ENCODE assay signal across 8 cellular contexts in genomic region chr9:121288874-121289553, GRCh38. TPM values are rescaled to one million over a fixed set of nuclear protein-coding genes. Genes with fewer than 3 reads are reported as not detected.
DNase-seq lines count a peak whose midpoint lies in the region; ATAC-seq, FAIRE-seq and TF ChIP-seq lines count a peak whose summit lies in the region.

No MANE protein-coding gene starts in this region.

- peaks cover 54% of the 10 kb centered on the region for H3K4me1 ChIP-seq in body of pancreas
- H3K4me1 ChIP-seq in keratinocyte (ENCODE audit: control insufficient read depth, extremely low read depth, insufficient read depth, low read length), result peaks cover 55% of the 10 kb centered on the region
- H3K4me1 ChIP-seq in spleen, result peaks cover 44 to 84% (median 66%) of the 10 kb centered on the region in 6 donors

- H3K27me3 ChIP-seq in body of pancreas (no peaks in the 10 kb centered on the region), keratinocyte (ENCODE audit: control insufficient read depth, extremely low read depth, insufficient read depth, low read length) (no peaks in the 10 kb centered on the region), spleen (replicated peaks in 1 of 7) (no peaks in the 10 kb centered on the region)

- H3K9me3 ChIP-seq in body of pancreas (no peaks in the 10 kb centered on the region), keratinocyte (ENCODE audit: control insufficient read depth, low read depth, low read length) (no peaks in the 10 kb centered on the region), spleen (no peaks in the 10 kb centered on the region)

- TF ChIP-seq CTCF in body of pancreas (IDR thresholded peaks at IDR 0.05) (no peak), keratinocyte (optimal IDR thresholded peaks at IDR 0.05 in 1 of 3, IDR thresholded peaks at IDR 0.05 in 1 of 3, conservative IDR thresholded peaks at IDR 0.05 in 1 of 3; ENCODE audit: extremely low read depth in 1 of 3, insufficient read depth in 2 of 3, low read length in 3 of 3) (no peak), spleen (IDR thresholded peaks at IDR 0.05 in 8 of 11, conservative IDR thresholded peaks at IDR 0.05 in 3 of 11) (no peak)

- H3K9ac ChIP-seq in keratinocyte (ENCODE audit: control insufficient read depth, extremely low read depth, insufficient read depth, low read length), result peak overlapping the region; percentile 91

- H3K4me3 ChIP-seq in body of pancreas (no peak overlapping the region), keratinocyte (ENCODE audit: control insufficient read depth in 2 of 3, extremely low read depth in 1 of 3, insufficient read depth in 2 of 3, low read depth in 1 of 3, low read length in 3 of 3) (peak overlapping the region in 2 of 3 experiments; percentile 28 to 30), spleen (no peak overlapping the region)

- no peak for FAIRE-seq in keratinocyte (lab: Jason Lieb, UNC)

- H3K36me3 ChIP-seq in body of pancreas (replicated peaks in 1 of 2; ENCODE audit: insufficient read depth in 1 of 2, low read depth in 2 of 2) (no peaks in the 10 kb centered on the region), keratinocyte (ENCODE audit: control insufficient read depth in 2 of 2, extremely low read depth in 1 of 2, insufficient read depth in 2 of 2, low read length in 2 of 2) (peaks cover 0 to 19% of the 10 kb centered on the region in 2 experiments), spleen (peaks cover 0 to 46% (median 0%) of the 10 kb centered on the region in 6 donors)

- dilution Hi-C loops in keratinocyte (cut with MboI; ENCODE audit: extremely low pct_ligation_motif_present, low sequenced_read_pairs), result no loop called here

- H3K27ac ChIP-seq in body of pancreas (peak overlapping the region; percentile 71 to 93 (median 88)), keratinocyte (ENCODE audit: control insufficient read depth, insufficient read depth, low read length) (peak overlapping the region; percentile 100), spleen (peak overlapping the region; percentile 54 to 95 (median 88))

- WGBS in body of pancreas, 2 donors, result 51 to 59% methylated on average over 9 of the region's 9 CpGs
- WGBS in spleen, 5 donors, result 44 to 57% (median 53%) methylated on average over 9 of the region's 9 CpGs

- H3K4me2 ChIP-seq in keratinocyte (ENCODE audit: control insufficient read depth, extremely low read depth, insufficient read depth, low read depth, low read length), result peak overlapping the region; percentile 74

- H3K9me1 ChIP-seq in keratinocyte (ENCODE audit: control insufficient read depth, extremely low read depth, insufficient read depth, low read length), result no peaks in the 10 kb centered on the region

- peaks cover 1% of the 10 kb centered on the region for H3K79me2 ChIP-seq in keratinocyte (ENCODE audit: control insufficient read depth, insufficient read depth, low read length)

- H2AFZ ChIP-seq in keratinocyte (ENCODE audit: control insufficient read depth, low read length), result peak overlapping the region; percentile 74

- TF ChIP-seq POLR2A in body of pancreas (IDR thresholded peaks at IDR 0.05) (peak in 2 of 3 donors; percentile 43 to 50), spleen (IDR thresholded peaks at IDR 0.05) (no peak)

- ATAC-seq in body of pancreas, result peak; percentile 72

- DNase-seq in HK-2 (ENCODE audit: unreplicated experiment) (peak; percentile 41), body of pancreas (peak; percentile 50 to 74 (median 63)), keratinocyte (ENCODE audit: low read depth, low spot score) (no peak), spleen (peak; percentile 73), cerebellar cortex (ENCODE audit: low spot score) (no peak), NCI-H1694 treated with DMSO at 0.1 percent for 48 hours (lab: John Stamatoyannopoulos, UW) (no peak)
- no peak for DNase-seq in effector CD8-positive, alpha-beta T cell (lab: John Stamatoyannopoulos, UW)
- DNase-seq in activated CD4-positive, alpha-beta T cell treated with anti-CD3 and anti-CD28 coated beads for 4 hours, result no peak

- intact Hi-C loops in body of pancreas (cut with DNase I), result no loop called here
- intact Hi-C loops in spleen (cut with DNase I; ENCODE audit: low total_unique reads), result no loop called here

- H4K20me1 ChIP-seq in keratinocyte (ENCODE audit: control insufficient read depth, extremely low read depth, insufficient read depth, low read length), result no peaks in the 10 kb centered on the region

RNA-seq across cellular contexts. Expression of gene GSN, which starts 21.1 kb away (rescaled TPM):
- 100 to 1,000 TPM; 328 to 753 TPM for total RNA-seq in body of pancreas
- 166 to 348 TPM (median 287 TPM) in 3 replicates for polyA plus RNA-seq in keratinocyte
- 619 TPM for polyA plus RNA-seq in keratinocyte (2011; ENCODE audit: low read depth)
- 156 and 282 TPM in 2 replicates for polyA plus RNA-seq in keratinocyte (2011; cell fraction: cytosol; rRNA removed)
- 255 and 339 TPM in 2 replicates for polyA plus RNA-seq in keratinocyte (2011; cell fraction: nucleus; rRNA removed)
- polyA plus RNA-seq in keratinocyte (2012; ENCODE audit: low replicate concordance), result 221 and 240 TPM in 2 replicates
- 343 to 723 TPM (median 389 TPM) in 3 replicates for polyA minus RNA-seq in keratinocyte
- 504 TPM for polyA minus RNA-seq in keratinocyte (2011; cell fraction: cytosol; rRNA and poly(A)+ RNA removed)
- polyA minus RNA-seq in keratinocyte (2011; cell fraction: nucleus; rRNA and poly(A)+ RNA removed), result 333 and 379 TPM in 2 replicates
- 100 to 1,000 TPM; 165 to 432 (median 263) TPM for total RNA-seq in spleen
- 100 to 1,000 TPM; 115 to 252 (median 122) TPM for polyA plus RNA-seq in spleen

Comparison
In these comparisons a context has a peak if more than half of its experiments do, and no peak if none do; other contexts are left out.
1. DNase-seq: peak in HK-2 (single experiment), body of pancreas (4 of 4) and spleen (single experiment); none in keratinocyte (single experiment), cerebellar cortex (single experiment), effector CD8-positive, alpha-beta T cell (single experiment), activated CD4-positive, alpha-beta T cell treated with anti-CD3 and anti-CD28 coated beads for 4 hours (0 of 2) and NCI-H1694 treated with DMSO at 0.1 percent for 48 hours (single experiment).
2. H3K4me3 ChIP-seq: peak in keratinocyte (2 of 3); none in body of pancreas (0 of 2) and spleen (0 of 8).
3. POLR2A ChIP-seq: peak in body of pancreas (2 of 3); none in spleen (0 of 3).
4. Peak in every context shown above with its lines, with median percentiles within 50 percentile points of each other: H3K27ac ChIP-seq.